Comparison of ENCODE assay signal across 8 cellular contexts in the genomic region with DNA sequence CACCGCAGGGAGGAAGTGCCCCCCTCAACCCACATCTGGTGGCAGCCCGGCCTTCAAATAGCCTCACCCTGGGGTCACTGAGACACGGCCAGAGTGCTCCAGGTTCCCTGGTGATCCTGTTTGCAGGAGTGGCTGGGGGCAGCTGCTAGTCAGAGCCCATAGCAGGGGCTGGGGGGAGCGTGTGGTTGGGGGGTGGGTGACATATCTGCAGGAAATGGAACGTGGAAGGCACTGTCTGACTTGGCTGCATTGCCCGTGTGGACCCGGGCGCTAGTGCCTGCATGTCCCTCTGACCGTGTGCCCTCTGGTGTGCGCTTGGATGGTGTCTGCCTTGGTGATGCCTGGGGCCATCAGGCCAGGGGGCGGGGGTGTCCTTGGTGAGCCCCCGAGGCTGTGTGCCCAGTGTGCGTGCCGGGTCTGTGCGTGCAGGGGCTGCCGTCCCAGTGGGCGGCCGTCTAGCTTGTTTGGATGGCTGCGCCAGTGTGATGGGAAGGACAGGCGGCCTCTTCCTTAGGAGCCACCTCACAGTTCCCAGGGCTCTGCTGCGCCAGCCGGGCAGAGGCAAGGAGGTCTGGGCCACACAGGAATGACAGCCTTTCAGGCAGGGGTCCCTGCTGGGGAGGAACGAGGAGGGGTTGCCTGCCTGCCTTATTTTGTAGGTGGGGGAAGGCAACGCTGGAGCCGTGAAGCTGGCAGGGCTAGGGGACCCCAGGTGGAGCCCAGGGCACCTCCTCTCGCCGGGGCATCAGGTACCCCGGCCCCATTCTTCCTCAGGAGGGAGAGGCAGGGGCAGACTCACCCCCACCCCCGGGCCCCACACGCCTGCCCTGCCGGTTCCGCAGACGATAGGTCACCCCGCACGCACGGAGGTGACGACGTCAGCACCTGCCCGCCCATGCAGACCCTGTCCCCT. TPM values are rescaled to one million over a fixed set of nuclear protein-coding genes. Genes with fewer than 3 reads are reported as not detected.
DNase-seq lines count a peak whose midpoint lies in the region; ATAC-seq lines count a peak whose summit lies in the region.

No MANE protein-coding gene starts in this region.

- WGBS in ectodermal cell, 2 experiments, result 2 to 3% methylated on average over 39 of the region's 39 CpGs

- H3K27ac ChIP-seq in ectodermal cell (ENCODE audit: insufficient read depth, low read depth, low read length, poor library complexity, severe bottlenecking), result no peak overlapping the region
- H3K27ac ChIP-seq in muscle layer of duodenum (ENCODE audit: low read length), result no peak overlapping the region

- DNase-seq in COR-L47 (lab: John Stamatoyannopoulos, UW) (peak; percentile 47), NCI-H69 (lab: John Stamatoyannopoulos, UW) (peak; percentile 43), AG08396 (ENCODE audit: low spot score) (no peak), SIG-M5 treated with dmso at 0.1 percent for 504 hours (lab: John Stamatoyannopoulos, UW; ENCODE audit: unreplicated experiment) (no peak)

- no peaks in the 10 kb centered on the region for H3K9me3 ChIP-seq in ectodermal cell (ENCODE audit: control insufficient read depth, low read length)
- no peaks in the 10 kb centered on the region for H3K9me3 ChIP-seq in muscle layer of duodenum (ENCODE audit: control insufficient read depth in 1 of 2, low read length in 2 of 2)

- H3K36me3 ChIP-seq in ectodermal cell (ENCODE audit: control insufficient read depth, insufficient read depth, low read length) (no peaks in the 10 kb centered on the region), muscle layer of duodenum (ENCODE audit: control insufficient read depth in 1 of 2, insufficient read depth in 2 of 2, low read length in 2 of 2) (no peaks in the 10 kb centered on the region)

- ATAC-seq in HG02759 (IDR thresholded peaks at IDR 0.05; ENCODE audit: unreplicated experiment) (no peak), HG02973 (IDR thresholded peaks at IDR 0.05; ENCODE audit: unreplicated experiment) (no peak)

- peaks cover 23% of the 10 kb centered on the region for H3K27me3 ChIP-seq in ectodermal cell (ENCODE audit: control insufficient read depth, insufficient read depth, low read length, poor library complexity, severe bottlenecking)
- H3K27me3 ChIP-seq in muscle layer of duodenum (ENCODE audit: low read depth, low read length), result peaks cover 24% of the 10 kb centered on the region

- peak overlapping the region; percentile 56 for H3K4me3 ChIP-seq in ectodermal cell (ENCODE audit: insufficient read depth, low read depth, low read length)
- peak overlapping the region; percentile 16 to 58 for H3K4me3 ChIP-seq in muscle layer of duodenum (ENCODE audit: low read depth in 1 of 2, low read length in 2 of 2)

- H3K4me1 ChIP-seq in ectodermal cell (ENCODE audit: control insufficient read depth, insufficient read depth, low read length) (peaks cover 19% of the 10 kb centered on the region), muscle layer of duodenum (ENCODE audit: control insufficient read depth in 1 of 2, insufficient read depth in 2 of 2, low read length in 2 of 2) (peaks cover 0 to 24% of the 10 kb centered on the region in 2 donors)

RNA-seq across cellular contexts. Expression of a gene that starts 0.6 kb away (rescaled TPM):
- 29.9 TPM for polyA plus RNA-seq in ectodermal cell (2013, experiment 1 of 4)
- polyA plus RNA-seq in ectodermal cell (2013, experiment 2 of 4), result 20.1 TPM
- 20.1 TPM for polyA plus RNA-seq in ectodermal cell (2013, experiment 3 of 4)
- polyA plus RNA-seq in ectodermal cell (2013, experiment 4 of 4), result 24.4 TPM

RNA-seq across cellular contexts. Expression of a gene that starts 14.7 kb away (rescaled TPM):
- polyA plus RNA-seq in ectodermal cell (2013, experiment 1 of 4), result 35.5 TPM
- 35.2 TPM for polyA plus RNA-seq in ectodermal cell (2013, experiment 2 of 4)
- 29.4 TPM for polyA plus RNA-seq in ectodermal cell (2013, experiment 3 of 4)
- 33.6 TPM for polyA plus RNA-seq in ectodermal cell (2013, experiment 4 of 4)

Comparison
In these comparisons a context has a peak if more than half of its experiments do, and no peak if none do; other contexts are left out.
1. DNase-seq: peak in COR-L47 (single experiment) and NCI-H69 (single experiment); none in AG08396 (single experiment) and SIG-M5 treated with dmso at 0.1 percent for 504 hours (single experiment).